In genomic region chr2:75801234-75801982, GRCh38 we compare ENCODE assay signal across 16 cellular contexts.
DNase-seq lines count a peak whose midpoint lies in the region; ATAC-seq lines count a peak whose summit lies in the region.
"Had no signal": no experiment of that assay in that cellular context is flagged by ENCODE, and none has a peak within 500 bp of the region (broad histone marks: within the 10 kb centered on the region; RNA-seq: fewer than 3 reads in every experiment).

No MANE protein-coding gene starts in this region.

- peak; percentile 6 for DNase-seq in SK-N-DZ (ENCODE audit: low spot score)
- no peak for DNase-seq in T-helper 2 cell treated with Interferon-gamma antibody and Interleukin-4, amounts not matched to agents 5 μg/mL and 100 μg/mL, for 36 hours (ENCODE audit: low spot score)
- no peak for DNase-seq in NCI-H345 (lab: John Stamatoyannopoulos, UW)
- no peak for DNase-seq in activated CD8-positive, alpha-beta memory T cell treated with anti-CD3 and anti-CD28 coated beads, Interleukin-2, amount 50 U/mL, for 4 hours
- no peak for DNase-seq in activated CD8-positive, alpha-beta T cell treated with anti-CD3 and anti-CD28 coated beads, Interleukin-2, amount 10 ng/mL, durations not matched to agents 7 days and 5 days
- DNase-seq: activated naive CD4-positive, alpha-beta T cell; brain microvascular endothelial cell; C1 segment of cervical spinal cord; DND-41; gastrocnemius medialis; NCI-H1694; SHP77 had no signal

- no peaks in the 10 kb centered on the region for H3K36me3 Mint-ChIP-seq in T-helper 2 cell treated with Interferon-gamma antibody and Interleukin-4, amounts not matched to agents 5 μg/mL and 100 μg/mL, for 36 hours (ENCODE audit: low read depth)
- no peaks in the 10 kb centered on the region for H3K36me3 Mint-ChIP-seq in activated CD8-positive, alpha-beta T cell treated with anti-CD3 and anti-CD28 coated beads, Interleukin-2, amount 10 ng/mL, durations not matched to agents 7 days and 5 days (ENCODE audit: low read depth)
- H3K36me3 Mint-ChIP-seq: mesothelial cell of epicardium had no signal

- no peak overlapping the region for H3K4me3 Mint-ChIP-seq in T-helper 2 cell treated with Interferon-gamma antibody and Interleukin-4, amounts not matched to agents 5 μg/mL and 100 μg/mL, for 36 hours
- H3K4me3 Mint-ChIP-seq in activated CD8-positive, alpha-beta T cell treated with anti-CD3 and anti-CD28 coated beads, Interleukin-2, amount 10 ng/mL, durations not matched to agents 7 days and 5 days: no peak overlapping the region
- H3K4me3 Mint-ChIP-seq: mesothelial cell of epicardium had no signal

- CTCF ChIA-PET in activated CD8-positive, alpha-beta T cell treated with anti-CD3 and anti-CD28 coated beads, Interleukin-2, amount 10 ng/mL, durations not matched to agents 7 days and 5 days (lab: Charles Lee): no interaction called here

- POLR2A ChIA-PET in activated CD8-positive, alpha-beta T cell treated with anti-CD3 and anti-CD28 coated beads, Interleukin-2, amount 10 ng/mL, durations not matched to agents 7 days and 5 days (lab: Charles Lee): no interaction called here

- ATAC-seq in GM18867 (IDR thresholded peaks at IDR 0.05; ENCODE audit: unreplicated experiment) (peak; percentile 46), GM21619 (IDR thresholded peaks at IDR 0.05; ENCODE audit: unreplicated experiment) (peak; percentile 46), HG03060 (IDR thresholded peaks at IDR 0.05; ENCODE audit: low read depth, unreplicated experiment) (peak; percentile 60)
- no peak for ATAC-seq in activated CD8-positive, alpha-beta T cell treated with anti-CD3 and anti-CD28 coated beads, Interleukin-2, amount 10 ng/mL, durations not matched to agents 7 days and 5 days
- ATAC-seq: gastrocnemius medialis had no signal

- H3K9me3 Mint-ChIP-seq in T-helper 2 cell treated with Interferon-gamma antibody and Interleukin-4, amounts not matched to agents 5 μg/mL and 100 μg/mL, for 36 hours: no peaks in the 10 kb centered on the region
- no peaks in the 10 kb centered on the region for H3K9me3 Mint-ChIP-seq in activated CD8-positive, alpha-beta T cell treated with anti-CD3 and anti-CD28 coated beads, Interleukin-2, amount 10 ng/mL, durations not matched to agents 7 days and 5 days (ENCODE audit: insufficient read depth)
- H3K9me3 Mint-ChIP-seq: mesothelial cell of epicardium had no signal

- no peak overlapping the region for H3K27ac Mint-ChIP-seq in T-helper 2 cell treated with Interferon-gamma antibody and Interleukin-4, amounts not matched to agents 5 μg/mL and 100 μg/mL, for 36 hours
- H3K27ac Mint-ChIP-seq in activated CD8-positive, alpha-beta T cell treated with anti-CD3 and anti-CD28 coated beads, Interleukin-2, amount 10 ng/mL, durations not matched to agents 7 days and 5 days: no peak overlapping the region
- H3K27ac Mint-ChIP-seq: mesothelial cell of epicardium had no signal

- H3K4me1 Mint-ChIP-seq in T-helper 2 cell treated with Interferon-gamma antibody and Interleukin-4, amounts not matched to agents 5 μg/mL and 100 μg/mL, for 36 hours (ENCODE audit: low read depth): no peaks in the 10 kb centered on the region
- H3K4me1 Mint-ChIP-seq in activated CD8-positive, alpha-beta T cell treated with anti-CD3 and anti-CD28 coated beads, Interleukin-2, amount 10 ng/mL, durations not matched to agents 7 days and 5 days (ENCODE audit: low read depth): no peaks in the 10 kb centered on the region

- H3K27me3 Mint-ChIP-seq in T-helper 2 cell treated with Interferon-gamma antibody and Interleukin-4, amounts not matched to agents 5 μg/mL and 100 μg/mL, for 36 hours (ENCODE audit: low read depth): no peaks in the 10 kb centered on the region
- H3K27me3 Mint-ChIP-seq in activated CD8-positive, alpha-beta T cell treated with anti-CD3 and anti-CD28 coated beads, Interleukin-2, amount 10 ng/mL, durations not matched to agents 7 days and 5 days (ENCODE audit: low read depth): no peaks in the 10 kb centered on the region
